Comparison of ENCODE assay signal across 8 cellular contexts in genomic region chr4:88378691-88379559, GRCh38. TPM values are rescaled to one million over a fixed set of nuclear protein-coding genes. Genes with fewer than 3 reads are reported as not detected.
DNase-seq lines count a peak whose midpoint lies in the region; ATAC-seq and TF ChIP-seq lines count a peak whose summit lies in the region.

Gene HERC6 (plus strand): TSS chr4:88378852. CDS start chr4:88378922, 70 bp downstream.

- DNase-seq in GM06990 (ENCODE audit: extremely low read depth, insufficient read length) (peak; percentile 82), HCEC 1CT (peak; percentile 47), MG63 (peak; percentile 67), SKM-1 treated with dmso at 0.1 percent for 144 hours (lab: John Stamatoyannopoulos, UW; ENCODE audit: unreplicated experiment) (peak; percentile 92), Right ventricle myocardium superior (peak; percentile 85), ovary (peak; percentile 77 to 82 (median 77)), thyroid gland (peak; percentile 76 to 82)
- DNase-seq in activated naive CD8-positive, alpha-beta T cell treated with anti-CD3 and anti-CD28 coated beads, Interleukin-2, amount 10 ng/mL, durations not matched to agents 7 days and 5 days, result peak; percentile 83

- no peaks in the 10 kb centered on the region for H3K36me3 ChIP-seq in GM06990 (ENCODE audit: control insufficient read depth, insufficient read depth, low read length)
- no peaks in the 10 kb centered on the region for H3K36me3 ChIP-seq in MG63
- no peaks in the 10 kb centered on the region for H3K36me3 ChIP-seq in ovary
- H3K36me3 ChIP-seq in thyroid gland, result no peaks in the 10 kb centered on the region

- H3K36me3 Mint-ChIP-seq in activated naive CD8-positive, alpha-beta T cell treated with anti-CD3 and anti-CD28 coated beads, Interleukin-2, amount 10 ng/mL, durations not matched to agents 7 days and 5 days, result peaks cover 40% of the 10 kb centered on the region

- peak within 1 kb of the TSS; percentile 91 for H3K4me3 Mint-ChIP-seq in activated naive CD8-positive, alpha-beta T cell treated with anti-CD3 and anti-CD28 coated beads, Interleukin-2, amount 10 ng/mL, durations not matched to agents 7 days and 5 days

- H3K9me3 ChIP-seq in MG63, result no peaks in the 10 kb centered on the region
- no peaks in the 10 kb centered on the region for H3K9me3 ChIP-seq in ovary
- H3K9me3 ChIP-seq in thyroid gland, result no peaks in the 10 kb centered on the region

- intact Hi-C loops in Right ventricle myocardium superior (cut with DNase I), result loop anchor here (5.0 to 10.0 kb wide), 3 partner anchors 78 to 162 kb away; partner anchors contain the start of gene HERC5
- intact Hi-C loops in ovary (cut with DNase I), result loop anchor here (1.0 to 10.0 kb wide), 5 partner anchors 10 to 154 kb away; partner anchors contain the start of genes HERC5 (in 2 of the 4) and PPM1K (in 1 of the 4)
- intact Hi-C loops in thyroid gland (cut with DNase I), result loop anchor here (5.0 kb wide), 2 partner anchors 78 to 138 kb away; partner anchors contain the start of gene HERC5

- peak within 1 kb of the TSS; percentile 96 for H3K27ac Mint-ChIP-seq in activated naive CD8-positive, alpha-beta T cell treated with anti-CD3 and anti-CD28 coated beads, Interleukin-2, amount 10 ng/mL, durations not matched to agents 7 days and 5 days

- peak; percentile 58 for ATAC-seq in activated naive CD8-positive, alpha-beta T cell treated with anti-CD3 and anti-CD28 coated beads, Interleukin-2, amount 10 ng/mL, durations not matched to agents 7 days and 5 days (ENCODE audit: low read depth)
- peak; percentile 98 for ATAC-seq in Right ventricle myocardium superior (ENCODE audit: poor library complexity)

- peaks cover 48% of the 10 kb centered on the region for H3K4me1 Mint-ChIP-seq in activated naive CD8-positive, alpha-beta T cell treated with anti-CD3 and anti-CD28 coated beads, Interleukin-2, amount 10 ng/mL, durations not matched to agents 7 days and 5 days

- no peaks in the 10 kb centered on the region for H3K27me3 ChIP-seq in GM06990 (replicated peaks; ENCODE audit: control insufficient read depth, insufficient read depth, low read length)
- no peaks in the 10 kb centered on the region for H3K27me3 ChIP-seq in MG63
- no peaks in the 10 kb centered on the region for H3K27me3 ChIP-seq in ovary
- no peaks in the 10 kb centered on the region for H3K27me3 ChIP-seq in thyroid gland

- peaks cover 7% of the 10 kb centered on the region for H3K9me3 Mint-ChIP-seq in activated naive CD8-positive, alpha-beta T cell treated with anti-CD3 and anti-CD28 coated beads, Interleukin-2, amount 10 ng/mL, durations not matched to agents 7 days and 5 days

- peak within 1 kb of the TSS; percentile 97 to 99 for H3K27ac ChIP-seq in ovary
- peak within 1 kb of the TSS; percentile 88 to 98 (median 89) for H3K27ac ChIP-seq in thyroid gland

- H3K4me3 ChIP-seq in GM06990 (replicated peaks; ENCODE audit: low read depth, low read length) (peak within 1 kb of the TSS; percentile 86), MG63 (peak within 1 kb of the TSS; percentile 88), ovary (peak within 1 kb of the TSS; percentile 92), thyroid gland (replicated peaks in 1 of 3) (peak within 1 kb of the TSS; percentile 80 to 99 (median 98))

- H3K4me1 ChIP-seq in ovary (ENCODE audit: insufficient read depth) (no peaks in the 10 kb centered on the region), thyroid gland (no peaks in the 10 kb centered on the region)

- 0 to 1% (median 1%) methylated on average over 59 to 62 of the region's 62 CpGs for WGBS in ovary, 3 donors
- 1 to 2% methylated on average over 16 to 52 of the region's 62 CpGs for WGBS in thyroid gland, 2 donors

- no peaks in the 10 kb centered on the region for H3K27me3 Mint-ChIP-seq in activated naive CD8-positive, alpha-beta T cell treated with anti-CD3 and anti-CD28 coated beads, Interleukin-2, amount 10 ng/mL, durations not matched to agents 7 days and 5 days

- TF ChIP-seq EP300 in ovary (IDR thresholded peaks at IDR 0.05), result no peak

- POLR2A ChIA-PET in activated naive CD8-positive, alpha-beta T cell treated with anti-CD3 and anti-CD28 coated beads, Interleukin-2, amount 10 ng/mL, durations not matched to agents 7 days and 5 days (lab: Charles Lee), result interaction anchor here (1.1 to 3.1 kb wide), 5 partner anchors 10 to 94 kb away, joined by 3 to 58 read pairs (median 17); partner anchors contain the start of genes HERC5 and PPM1K

- TF ChIP-seq CTCF in GM06990 (IDR thresholded peaks at IDR 0.05; ENCODE audit: insufficient read depth, low read length, poor library complexity, severe bottlenecking), result peak; percentile 81
- TF ChIP-seq CTCF in ovary (IDR thresholded peaks at IDR 0.05), result peak; percentile 81 to 90 (median 82)
- TF ChIP-seq CTCF in thyroid gland (IDR thresholded peaks at IDR 0.05), result peak; percentile 62 to 85 (median 72)

- no peak for TF ChIP-seq POLR2A in ovary (IDR thresholded peaks at IDR 0.05)
- peak in 1 of 2 donors; percentile 28 for TF ChIP-seq POLR2A in thyroid gland (IDR thresholded peaks at IDR 0.05)

RNA-seq across cellular contexts. Expression of gene HERC6, which starts in this region (rescaled TPM):
- total RNA-seq in MG63 (2014; rRNA removed; shearing (Covaris generic); ENCODE audit: low replicate concordance), result 2.9 and 5.8 TPM in 2 replicates
- 10 to 100 TPM; 36.0 to 36.5 TPM for total RNA-seq in activated naive CD8-positive, alpha-beta T cell treated with anti-CD3 and anti-CD28 coated beads, Interleukin-2, amount 10 ng/mL, durations not matched to agents 7 days and 5 days
- total RNA-seq in Right ventricle myocardium superior (6.3 TPM), ovary (10 to 100 TPM in 6 of 7 donors, 1 to 10 TPM in 1; 9.4 to 14.9 (median 10.8) TPM), thyroid gland (10 to 100 TPM in 2 of 4 donors, 1 to 10 TPM in 2; 6.7 to 14.0 (median 9.6) TPM)
- 10 to 100 TPM in 1 of 2 donors, 1 to 10 TPM in 1; 9.1 to 24.5 TPM for polyA plus RNA-seq in ovary

Comparison
In these comparisons a context has a peak if more than half of its experiments do, and no peak if none do; other contexts are left out.
1. Peak in every context shown above with its lines: DNase-seq, ATAC-seq, H3K4me3 ChIP-seq and H3K27ac ChIP-seq.